1 cellular context compared by ENCODE assay signal in genomic region chr3:11618897-11619296, GRCh38.
TF ChIP-seq lines count a peak whose summit lies in the region.

No MANE protein-coding gene starts in this region.

TF ChIP-seq in HepG2, 621 proteins besides CTCF, POLR2A, EP300 and RAD21 (continues in another document):
- TF ChIP-seq THYN1 (CRISPR knock-in tag; IDR thresholded peaks at IDR 0.05; ENCODE audit: borderline replicate concordance, low read depth) (no peak), THAP11 (CRISPR knock-in tag; IDR thresholded peaks at IDR 0.05) (peak; percentile 47; the same call in 1 of the 2 replicates), TCF7 (IDR thresholded peaks at IDR 0.05; ENCODE audit: low read depth) (peak; percentile 100), HOXD1 (CRISPR knock-in tag; IDR thresholded peaks at IDR 0.05) (peak; percentile 59; the same call in 1 of the 2 replicates), NFKB2 (CRISPR knock-in tag; IDR thresholded peaks at IDR 0.05; ENCODE audit: borderline replicate concordance) (no peak), THAP8 (CRISPR knock-in tag; IDR thresholded peaks at IDR 0.05; ENCODE audit: borderline replicate concordance) (no peak), ZBTB33 (CRISPR knock-in tag; IDR thresholded peaks at IDR 0.05) (0 out of 2 replicates have a peak, but pooled peaks have one; percentile 16), RCOR2 (CRISPR knock-in tag; IDR thresholded peaks at IDR 0.05) (peak; percentile 82), ZNF124 (CRISPR knock-in tag; IDR thresholded peaks at IDR 0.05) (peak; percentile 55; the same call in 1 of the 2 replicates), TCF7L2 (IDR thresholded peaks at IDR 0.05; ENCODE audit: low read depth, low read length) (peak; percentile 91), PAF1 (CRISPR knock-in tag; IDR thresholded peaks at IDR 0.05) (no peak), TFAP4 (IDR thresholded peaks at IDR 0.05; ENCODE audit: borderline replicate concordance, low read depth) (peak; percentile 98), THRA (CRISPR knock-in tag; IDR thresholded peaks at IDR 0.05; ENCODE audit: borderline replicate concordance) (peak; percentile 56; the same call in 1 of the 2 replicates), HINFP (CRISPR knock-in tag; IDR thresholded peaks at IDR 0.05; ENCODE audit: low read depth) (no peak), NR2F1 (CRISPR knock-in tag; IDR thresholded peaks at IDR 0.05) (peak in 1 of 2 experiments; percentile 62; a peak in 2 of 4 replicates), MEIS1 (CRISPR knock-in tag; IDR thresholded peaks at IDR 0.05; ENCODE audit: borderline replicate concordance) (peak; percentile 90; the same call in 1 of the 2 replicates), ATF1 (CRISPR knock-in tag; IDR thresholded peaks at IDR 0.05) (peak; percentile 17; the same call in 1 of the 2 replicates), ZNF335 (CRISPR knock-in tag; IDR thresholded peaks at IDR 0.05) (0 out of 2 replicates have a peak, but pooled peaks have one; percentile 60), HHEX (CRISPR knock-in tag; IDR thresholded peaks at IDR 0.05) (peak; percentile 59; the same call in 1 of the 2 replicates), ZNF609 (CRISPR knock-in tag; IDR thresholded peaks at IDR 0.05; ENCODE audit: borderline replicate concordance) (peak; percentile 84), SOX6 (IDR thresholded peaks at IDR 0.05) (no peak), SOX6 (CRISPR knock-in tag; IDR thresholded peaks at IDR 0.05) (peak; percentile 85), PATZ1 (CRISPR knock-in tag; IDR thresholded peaks at IDR 0.05) (peak; percentile 56), MAF1 (CRISPR knock-in tag; IDR thresholded peaks at IDR 0.05; ENCODE audit: borderline replicate concordance) (no peak), GATAD2A (CRISPR knock-in tag; IDR thresholded peaks at IDR 0.05) (peak; percentile 66; the same call in 1 of the 2 replicates), ZBTB46 (CRISPR knock-in tag; IDR thresholded peaks at IDR 0.05; ENCODE audit: borderline replicate concordance) (no peak), TGIF2 (CRISPR knock-in tag; IDR thresholded peaks at IDR 0.05) (peak; percentile 67; the same call in 1 of the 2 replicates), FOXJ3 (CRISPR knock-in tag; IDR thresholded peaks at IDR 0.05; ENCODE audit: borderline replicate concordance) (peak; percentile 30; the same call in 1 of the 2 replicates), SOX5 (CRISPR knock-in tag; IDR thresholded peaks at IDR 0.05; ENCODE audit: borderline replicate concordance) (peak; percentile 92), ZNF644 (CRISPR knock-in tag; IDR thresholded peaks at IDR 0.05; ENCODE audit: low read depth) (peak; percentile 30; the same call in 1 of the 2 replicates), MIXL1 (CRISPR knock-in tag; IDR thresholded peaks at IDR 0.05) (peak; percentile 77; the same call in 1 of the 2 replicates), MTERF4 (CRISPR knock-in tag; IDR thresholded peaks at IDR 0.05) (no peak), PITX1 (CRISPR knock-in tag; IDR thresholded peaks at IDR 0.05) (0 out of 2 replicates have a peak, but pooled peaks have one; percentile 48), ZNF570 (CRISPR knock-in tag; IDR thresholded peaks at IDR 0.05; ENCODE audit: borderline replicate concordance) (no peak), PLSCR1 (CRISPR knock-in tag; IDR thresholded peaks at IDR 0.05; ENCODE audit: borderline replicate concordance) (no peak), CEBPG (CRISPR knock-in tag; IDR thresholded peaks at IDR 0.05) (0 out of 2 replicates have a peak, but pooled peaks have one; percentile 17)
